In genomic region chr21:30349572-30349971, GRCh38 we compare ENCODE assay signal across 18 cellular contexts. TPM values are rescaled to one million over a fixed set of nuclear protein-coding genes. Genes with fewer than 3 reads are reported as not detected.
DNase-seq lines count a peak whose midpoint lies in the region; ATAC-seq, FAIRE-seq and TF ChIP-seq lines count a peak whose summit lies in the region.
"Had no signal": no experiment of that assay in that cellular context is flagged by ENCODE, and none has a peak within 500 bp of the region (broad histone marks: within the 10 kb centered on the region; RNA-seq: fewer than 3 reads in every experiment).

No MANE protein-coding gene starts in this region.

- CTCF ChIA-PET in MCF 10A (lab: Yijun Ruan, JAX): interaction anchor here (0.5 to 2.2 kb wide), 3 partner anchors 9 to 817 kb away, joined by 3 to 6 read pairs (median 5); no protein-coding TSS in a partner anchor

- no peak for FAIRE-seq in urothelium cell line (lab: Jason Lieb, UNC)
- FAIRE-seq: HTR-8/SVneo, K562 had no signal

- DNase-seq in MCF 10A (ENCODE audit: unreplicated experiment) (peak; percentile 49), breast epithelium (ENCODE audit: low spot score in 2 of 2) (no peak), NCI-H69 (lab: John Stamatoyannopoulos, UW) (peak; percentile 43), epithelial cell of esophagus (ENCODE audit: low read depth) (peak; percentile 34), urothelium cell line (ENCODE audit: low spot score) (peak; percentile 23)
- no peak for DNase-seq in activated T-cell treated with anti-CD3 and anti-CD28 coated beads, Interleukin-2, amount 50 U/mL, for 4 hours
- DNase-seq: C1 segment of cervical spinal cord, EL, NCI-H1105, NCI-H524 treated with DMSO at 0.1 percent for 48 hours, Right ventricle myocardium superior, SK-N-SH had no signal

- no peak overlapping the region for H3K27ac ChIP-seq in breast epithelium

- H3K36me3 Mint-ChIP-seq in MCF 10A (ENCODE audit: insufficient read depth, unreplicated experiment): no peaks in the 10 kb centered on the region
- no peaks in the 10 kb centered on the region for H3K36me3 Mint-ChIP-seq in activated T-cell treated with anti-CD3 and anti-CD28 coated beads, Interleukin-2, amount 50 U/mL, for 4 hours (ENCODE audit: insufficient read depth)

- POLR2A ChIA-PET in MCF 10A (lab: Yijun Ruan, JAX): interaction anchor here (0.6 to 0.7 kb wide), 3 partner anchors 185 to 1301 kb away, joined by 3 read pairs; no protein-coding TSS in a partner anchor

- TF ChIP-seq POLR2A in breast epithelium (IDR thresholded peaks at IDR 0.05): no peak

- intact Hi-C loops in MCF 10A (cut with micrococcal nuclease): loop anchor here (10.0 kb wide), 1 partner anchor 85 kb away; the partner anchor contains the start of gene KRTAP13-4
- intact Hi-C loops in breast epithelium (cut with DNase I; ENCODE audit: low total_unique reads): no loop called here

- no peak for ATAC-seq in HG02973 (IDR thresholded peaks at IDR 0.05; ENCODE audit: unreplicated experiment)
- ATAC-seq in activated CD4-positive, CD25-positive, alpha-beta regulatory T cell treated with anti-CD3 and anti-CD28 coated beads, Interleukin-2, amount 50 U/mL, for 24 hours: no peak
- ATAC-seq in activated T-cell treated with anti-CD3 and anti-CD28 coated beads, Interleukin-2, amount 50 U/mL, for 4 hours: no peak
- ATAC-seq: HCT116, K562 had no signal

- no peak overlapping the region for H3K4me3 ChIP-seq in breast epithelium
- no peak overlapping the region for H3K4me3 ChIP-seq in epithelial cell of esophagus (ENCODE audit: low read length)
- H3K4me3 ChIP-seq: K562 had no signal

- TF ChIP-seq CTCF in MCF 10A (IDR thresholded peaks at IDR 0.05; ENCODE audit: unreplicated experiment) (no peak), breast epithelium (IDR thresholded peaks at IDR 0.05) (no peak), epithelial cell of esophagus (IDR thresholded peaks at IDR 0.05; ENCODE audit: insufficient read depth, low read depth, low read length, missing control alignments) (no peak)

- no peaks in the 10 kb centered on the region for H3K27me3 ChIP-seq in breast epithelium

- no peaks in the 10 kb centered on the region for H3K9me3 Mint-ChIP-seq in MCF 10A (ENCODE audit: unreplicated experiment)
- H3K9me3 Mint-ChIP-seq in activated T-cell treated with anti-CD3 and anti-CD28 coated beads, Interleukin-2, amount 50 U/mL, for 4 hours: no peaks in the 10 kb centered on the region

- H3K4me3 Mint-ChIP-seq in MCF 10A (ENCODE audit: unreplicated experiment): no peak overlapping the region
- no peak overlapping the region for H3K4me3 Mint-ChIP-seq in activated T-cell treated with anti-CD3 and anti-CD28 coated beads, Interleukin-2, amount 50 U/mL, for 4 hours

- H3K27me3 Mint-ChIP-seq in MCF 10A (ENCODE audit: insufficient read depth, unreplicated experiment): peaks cover 24% of the 10 kb centered on the region
- H3K27me3 Mint-ChIP-seq in activated T-cell treated with anti-CD3 and anti-CD28 coated beads, Interleukin-2, amount 50 U/mL, for 4 hours (ENCODE audit: low read depth): peaks cover 2% of the 10 kb centered on the region

- no TSS peak for BruUV-seq in MCF 10A (replicated peaks; lab: Mats Ljungman, UMichigan)

- H3K27ac Mint-ChIP-seq in MCF 10A (ENCODE audit: low read depth, unreplicated experiment): no peak overlapping the region

- no peaks in the 10 kb centered on the region for H3K4me1 Mint-ChIP-seq in MCF 10A (ENCODE audit: insufficient read depth, unreplicated experiment)
- H3K4me1 Mint-ChIP-seq in activated T-cell treated with anti-CD3 and anti-CD28 coated beads, Interleukin-2, amount 50 U/mL, for 4 hours (ENCODE audit: low read depth): no peaks in the 10 kb centered on the region

- no peaks in the 10 kb centered on the region for H3K36me3 ChIP-seq in breast epithelium

- H3K4me1 ChIP-seq in breast epithelium: no peaks in the 10 kb centered on the region

- H3K9me3 ChIP-seq in breast epithelium: no peaks in the 10 kb centered on the region
- H3K9me3 ChIP-seq: SK-N-SH had no signal

RNA-seq across cellular contexts. Expression of gene KRTAP23-1, which starts 1.2 kb away (rescaled TPM):
- total RNA-seq in MCF 10A (2022) (not detected in 2 replicates), breast epithelium (not detected)
- total RNA-seq in activated T-cell treated with anti-CD3 and anti-CD28 coated beads, Interleukin-2, amount 50 U/mL, for 4 hours: not detected
- total RNA-seq: A172, K562, Right ventricle myocardium superior had no signal

RNA-seq across cellular contexts. Expression of gene KRTAP27-1, which starts 12.1 kb away (rescaled TPM):
- total RNA-seq in MCF 10A (2022): not detected in 2 replicates
- total RNA-seq in breast epithelium: not detected
- total RNA-seq in activated T-cell treated with anti-CD3 and anti-CD28 coated beads, Interleukin-2, amount 50 U/mL, for 4 hours: not detected
- total RNA-seq: A172, K562, Right ventricle myocardium superior had no signal

RNA-seq across cellular contexts. Expression of gene KRTAP13-2, which starts 22.5 kb away (rescaled TPM):
- total RNA-seq in MCF 10A (2022) (not detected in 2 replicates), breast epithelium (not detected)
- total RNA-seq in activated T-cell treated with anti-CD3 and anti-CD28 coated beads, Interleukin-2, amount 50 U/mL, for 4 hours: not detected
- total RNA-seq: A172, K562, Right ventricle myocardium superior had no signal

RNA-seq across cellular contexts. Expression of gene KRTAP26-1, which starts 29.5 kb away (rescaled TPM):
- total RNA-seq in MCF 10A (2022) (not detected in 2 replicates), breast epithelium (not detected)
- not detected for total RNA-seq in activated T-cell treated with anti-CD3 and anti-CD28 coated beads, Interleukin-2, amount 50 U/mL, for 4 hours
- total RNA-seq: A172, K562, Right ventricle myocardium superior had no signal

RNA-seq across cellular contexts. Expression of gene KRTAP13-1, which starts 46.3 kb away (rescaled TPM):
- total RNA-seq in MCF 10A (2022) (not detected in 2 replicates), breast epithelium (not detected)
- total RNA-seq in activated T-cell treated with anti-CD3 and anti-CD28 coated beads, Interleukin-2, amount 50 U/mL, for 4 hours: not detected
- total RNA-seq: A172, K562, Right ventricle myocardium superior had no signal

Comparison
In these comparisons a context has a peak if more than half of its experiments do, and no peak if none do; other contexts are left out.
1. DNase-seq: peak in MCF 10A (single experiment), NCI-H69 (single experiment), epithelial cell of esophagus (single experiment) and urothelium cell line (single experiment); none in breast epithelium (0 of 2) and activated T-cell treated with anti-CD3 and anti-CD28 coated beads, Interleukin-2, amount 50 U/mL, for 4 hours (single experiment).